9 cellular contexts compared by ENCODE assay signal in the genomic region with DNA sequence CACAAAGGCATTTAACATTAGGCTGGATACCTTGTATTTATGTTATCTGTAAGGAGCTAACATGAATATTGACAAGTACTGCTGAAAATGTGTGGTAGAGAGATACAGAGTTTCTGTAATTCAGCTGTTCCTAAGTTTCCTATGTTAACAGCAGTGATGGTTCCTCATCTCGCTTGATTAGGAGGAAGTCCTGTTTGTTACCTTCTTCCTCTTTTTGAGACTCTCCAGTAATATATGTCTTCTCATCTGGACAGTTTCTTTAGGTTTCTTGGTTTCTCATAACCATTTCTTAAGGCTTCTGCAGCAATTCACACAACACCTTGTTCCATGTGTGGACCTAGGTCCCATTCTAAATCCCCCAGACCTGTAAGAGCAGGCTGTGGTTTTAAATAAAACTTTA. TPM values are rescaled to one million over a fixed set of nuclear protein-coding genes. Genes with fewer than 3 reads are reported as not detected.
A peak's percentile ranks its signal among the peaks of the same experiment; 100 is the strongest.
DNase-seq lines count a peak whose midpoint lies in the region; ATAC-seq, FAIRE-seq and TF ChIP-seq lines count a peak whose summit lies in the region.
"Had no signal": no experiment of that assay in that cellular context is flagged by ENCODE, and none has a peak within 500 bp of the region (broad histone marks: within the 10 kb centered on the region; RNA-seq: fewer than 3 reads in every experiment).

No MANE protein-coding gene starts in this region.

- TF ChIP-seq POLR2A in GM12892 (IDR thresholded peaks at IDR 0.05; ENCODE audit: low read depth, low read length): no peak

- ATAC-seq in GM21367 (IDR thresholded peaks at IDR 0.05; ENCODE audit: unreplicated experiment): peak; percentile 89
- peak; percentile 85 for ATAC-seq in HG03060 (IDR thresholded peaks at IDR 0.05; ENCODE audit: low read depth, unreplicated experiment)

- DNase-seq in GM12892 (ENCODE audit: insufficient read length) (no peak), NAMALWA (ENCODE audit: low spot score) (peak; percentile 15), head of caudate nucleus (no peak), midbrain (lab: John Stamatoyannopoulos, UW) (no peak), middle frontal gyrus (ENCODE audit: extremely low spot score, low spot score) (no peak)
- DNase-seq in stimulated activated CD4-positive, alpha-beta T cell treated with anti-CD3 and anti-CD28 coated beads, Interleukin-15, amount 100 ng/mL, for 24 hours: no peak
- DNase-seq: hypothalamus had no signal

- intact Hi-C loops in head of caudate nucleus (cut with DNase I): no loop called here

- peak; percentile 17 for FAIRE-seq in GM12892 (lab: Jason Lieb, UNC)

RNA-seq across cellular contexts. Expression of gene PEX5L, which starts 11.4 kb away (rescaled TPM):
- 0.11 TPM for polyA plus RNA-seq in GM12892 (2012; ENCODE audit: missing spikeins)
